In genomic region chr6:16345449-16346330, GRCh38 we compare ENCODE assay signal across 9 cellular contexts.
DNase-seq lines count a peak whose midpoint lies in the region; ATAC-seq and TF ChIP-seq lines count a peak whose summit lies in the region.
"Had no signal": no experiment of that assay in that cellular context is flagged by ENCODE, and none has a peak within 500 bp of the region (broad histone marks: within the 10 kb centered on the region; RNA-seq: fewer than 3 reads in every experiment).

No MANE protein-coding gene starts in this region.

- no peaks in the 10 kb centered on the region for H4K20me1 ChIP-seq in fibroblast of lung (ENCODE audit: control insufficient read depth, extremely low read depth, insufficient read depth, low read length)

- TF ChIP-seq POLR2A in gastrocnemius medialis (IDR thresholded peaks at IDR 0.05), result no peak

- H3K27me3 ChIP-seq in H7 (ENCODE audit: control insufficient read depth, insufficient read depth, low read length), result no peaks in the 10 kb centered on the region
- no peaks in the 10 kb centered on the region for H3K27me3 ChIP-seq in fibroblast of lung (ENCODE audit: control insufficient read depth, insufficient read depth, low read length)
- H3K27me3 ChIP-seq in gastrocnemius medialis, result no peaks in the 10 kb centered on the region

- in situ Hi-C loops in gastrocnemius medialis (cut with MboI; ENCODE audit: low sequenced_read_pairs in 4 of 4), result loop anchor here in 3 of 4 donors (10.0 to 25.0 kb wide), 2 partner anchors 59 to 617 kb away; no protein-coding TSS in a partner anchor

- H3K4me2 ChIP-seq in fibroblast of lung (ENCODE audit: extremely low read depth, insufficient read depth, low read length), result peak overlapping the region; percentile 52

- H3K4me3 ChIP-seq in H7 (ENCODE audit: insufficient read depth, low read depth, low read length) (no peak overlapping the region), fibroblast of lung (replicated peaks in 1 of 4; ENCODE audit: control extremely low read depth in 1 of 4, insufficient read depth in 1 of 4, low read depth in 3 of 4, low read length in 4 of 4) (no peak overlapping the region), gastrocnemius medialis (no peak overlapping the region)

- H3K27ac ChIP-seq in fibroblast of lung (ENCODE audit: insufficient read depth, low read length) (peak overlapping the region; percentile 84), gastrocnemius medialis (peak overlapping the region; percentile 9 to 44 (median 34))

- ATAC-seq in gastrocnemius medialis (peak; percentile 56 to 63), GM18517 (IDR thresholded peaks at IDR 0.05; ENCODE audit: unreplicated experiment) (no peak), GM21367 (IDR thresholded peaks at IDR 0.05; ENCODE audit: unreplicated experiment) (no peak)

- no peak overlapping the region for H2AFZ ChIP-seq in fibroblast of lung (ENCODE audit: low read length)

- H3K9ac ChIP-seq in fibroblast of lung (ENCODE audit: insufficient read depth, low read length), result peak overlapping the region; percentile 4

- no peak for TF ChIP-seq CTCF in fibroblast of lung (conservative IDR thresholded peaks at IDR 0.05 in 1 of 2, IDR thresholded peaks at IDR 0.05 in 1 of 2; ENCODE audit: low read depth in 1 of 2, low read length in 2 of 2)
- no peak for TF ChIP-seq CTCF in gastrocnemius medialis (IDR thresholded peaks at IDR 0.05 in 4 of 5, conservative IDR thresholded peaks at IDR 0.05 in 1 of 5)

- no peaks in the 10 kb centered on the region for H3K79me2 ChIP-seq in fibroblast of lung (ENCODE audit: control insufficient read depth, insufficient read depth, low read length)

- peak; percentile 37 for DNase-seq in H7
- peak; percentile 83 to 90 for DNase-seq in fibroblast of lung (ENCODE audit: low read depth in 2 of 2)
- DNase-seq in gastrocnemius medialis, result no peak
- no peak for DNase-seq in NCI-H2227 treated with DMSO at 0.1 percent for 48 hours (lab: John Stamatoyannopoulos, UW)
- no peak for DNase-seq in AML-193 (lab: John Stamatoyannopoulos, UW)
- DNase-seq: NCI-H2171 had no signal

- intact Hi-C loops in gastrocnemius medialis (cut with DNase I; ENCODE audit: low total_unique reads), result loop anchor here (1.0 kb wide), 1 partner anchor 10 kb away; no protein-coding TSS in a partner anchor

- H3K9me3 ChIP-seq in fibroblast of lung (ENCODE audit: control insufficient read depth, insufficient read depth, low read depth, low read length) (no peaks in the 10 kb centered on the region), gastrocnemius medialis (no peaks in the 10 kb centered on the region)

- H3K36me3 ChIP-seq in H7 (replicated peaks; ENCODE audit: control insufficient read depth, insufficient read depth, low read length), result no peaks in the 10 kb centered on the region
- no peaks in the 10 kb centered on the region for H3K36me3 ChIP-seq in fibroblast of lung (ENCODE audit: control insufficient read depth, insufficient read depth, low read length)
- H3K36me3 ChIP-seq in gastrocnemius medialis, result no peaks in the 10 kb centered on the region

- peaks cover 17% of the 10 kb centered on the region for H3K4me1 ChIP-seq in fibroblast of lung (ENCODE audit: control insufficient read depth, extremely low read depth, insufficient read depth, low read length)
- H3K4me1 ChIP-seq in gastrocnemius medialis, result peaks cover 17 to 23% of the 10 kb centered on the region in 2 donors

TF ChIP-seq in PFSK-1, 5 proteins besides CTCF, POLR2A, EP300 and RAD21:
- TF ChIP-seq FOXP2 (optimal IDR thresholded peaks at IDR 0.05; ENCODE audit: borderline replicate concordance, extremely low read depth, extremely low read length, insufficient read depth), result peak; percentile 63
- peak; percentile 59; the same call in 1 of the 2 replicates for TF ChIP-seq SIN3A (IDR thresholded peaks at IDR 0.05; ENCODE audit: borderline replicate concordance, insufficient read depth, low read length)
- TF ChIP-seq, protein P1, sequence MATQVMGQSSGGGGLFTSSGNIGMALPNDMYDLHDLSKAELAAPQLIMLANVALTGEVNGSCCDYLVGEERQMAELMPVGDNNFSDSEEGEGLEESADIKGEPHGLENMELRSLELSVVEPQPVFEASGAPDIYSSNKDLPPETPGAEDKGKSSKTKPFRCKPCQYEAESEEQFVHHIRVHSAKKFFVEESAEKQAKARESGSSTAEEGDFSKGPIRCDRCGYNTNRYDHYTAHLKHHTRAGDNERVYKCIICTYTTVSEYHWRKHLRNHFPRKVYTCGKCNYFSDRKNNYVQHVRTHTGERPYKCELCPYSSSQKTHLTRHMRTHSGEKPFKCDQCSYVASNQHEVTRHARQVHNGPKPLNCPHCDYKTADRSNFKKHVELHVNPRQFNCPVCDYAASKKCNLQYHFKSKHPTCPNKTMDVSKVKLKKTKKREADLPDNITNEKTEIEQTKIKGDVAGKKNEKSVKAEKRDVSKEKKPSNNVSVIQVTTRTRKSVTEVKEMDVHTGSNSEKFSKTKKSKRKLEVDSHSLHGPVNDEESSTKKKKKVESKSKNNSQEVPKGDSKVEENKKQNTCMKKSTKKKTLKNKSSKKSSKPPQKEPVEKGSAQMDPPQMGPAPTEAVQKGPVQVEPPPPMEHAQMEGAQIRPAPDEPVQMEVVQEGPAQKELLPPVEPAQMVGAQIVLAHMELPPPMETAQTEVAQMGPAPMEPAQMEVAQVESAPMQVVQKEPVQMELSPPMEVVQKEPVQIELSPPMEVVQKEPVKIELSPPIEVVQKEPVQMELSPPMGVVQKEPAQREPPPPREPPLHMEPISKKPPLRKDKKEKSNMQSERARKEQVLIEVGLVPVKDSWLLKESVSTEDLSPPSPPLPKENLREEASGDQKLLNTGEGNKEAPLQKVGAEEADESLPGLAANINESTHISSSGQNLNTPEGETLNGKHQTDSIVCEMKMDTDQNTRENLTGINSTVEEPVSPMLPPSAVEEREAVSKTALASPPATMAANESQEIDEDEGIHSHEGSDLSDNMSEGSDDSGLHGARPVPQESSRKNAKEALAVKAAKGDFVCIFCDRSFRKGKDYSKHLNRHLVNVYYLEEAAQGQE (IDR thresholded peaks at IDR 0.05; ENCODE audit: insufficient read depth in 1 of 2, low read depth in 2 of 2, low read length in 2 of 2), result peak in 1 of 2 experiments; percentile 58; a peak in 2 of 4 replicates
- peak; percentile 70 for TF ChIP-seq POLR2AphosphoS5 (IDR thresholded peaks at IDR 0.05; ENCODE audit: low read depth, low read length)
- TF ChIP-seq TAF1 (IDR thresholded peaks at IDR 0.05; ENCODE audit: borderline replicate concordance, insufficient read depth, low read length), result peak; percentile 41; the same call in 1 of the 2 replicates

Comparison
In these comparisons a context has a peak if more than half of its experiments do, and no peak if none do; other contexts are left out.
1. DNase-seq: peak in H7 (single experiment) and fibroblast of lung (2 of 2); none in gastrocnemius medialis (0 of 2), NCI-H2227 treated with DMSO at 0.1 percent for 48 hours (single experiment) and AML-193 (0 of 2).
2. ATAC-seq: peak in gastrocnemius medialis (2 of 2); none in GM18517 (single experiment) and GM21367 (single experiment).